ENCODE assay signal across 11 cellular contexts in genomic region chr1:67401443-67401842, GRCh38.
"Had no signal": no experiment of that assay in that cellular context is flagged by ENCODE, and none has a peak within 500 bp of the region (broad histone marks: within the 10 kb centered on the region; RNA-seq: fewer than 3 reads in every experiment).

No MANE protein-coding gene starts in this region.

- H3K4me3 Mint-ChIP-seq: stimulated activated naive B cell treated with anti-CD40 and anti-IgM and Interleukin-4, amounts not matched to agents 10 μg/mL and 1 μg/mL and 100 μg/mL, for 72 hours; T-helper 17 cell; type B pancreatic cell had no signal

- H3K36me3 ChIP-seq: adrenal gland, neutrophil, suprapubic skin had no signal

- H3K4me1 ChIP-seq: adrenal gland, suprapubic skin had no signal

- H3K27me3 ChIP-seq: adrenal gland, gastroesophageal sphincter, neutrophil, suprapubic skin had no signal

- DNase-seq: activated CD4-positive, alpha-beta T cell treated with anti-CD3 and anti-CD28 coated beads, Interleukin-2, amount 50 U/mL, for 1 hour; activated gamma-delta T cell treated with Interleukin-2 at 50 U/mL for 16 hours; activated T-cell treated with anti-CD3 and anti-CD28 coated beads for 4 hours; adrenal gland; right cardiac atrium; stimulated activated naive B cell treated with anti-CD40 and anti-IgM and Interleukin-4, amounts not matched to agents 10 μg/mL and 1 μg/mL and 100 μg/mL, for 72 hours; T-helper 17 cell had no signal

- ATAC-seq: gastroesophageal sphincter; stimulated activated naive B cell treated with anti-CD40 and anti-IgM and Interleukin-4, amounts not matched to agents 10 μg/mL and 1 μg/mL and 100 μg/mL, for 72 hours; T-helper 17 cell had no signal

- H3K27me3 Mint-ChIP-seq: stimulated activated naive B cell treated with anti-CD40 and anti-IgM and Interleukin-4, amounts not matched to agents 10 μg/mL and 1 μg/mL and 100 μg/mL, for 72 hours; T-helper 17 cell; type B pancreatic cell had no signal

- H3K9me3 Mint-ChIP-seq: type B pancreatic cell had no signal

- H3K9me3 ChIP-seq: adrenal gland, gastroesophageal sphincter, neutrophil, suprapubic skin had no signal

- H3K27ac ChIP-seq: adrenal gland, gastroesophageal sphincter, neutrophil, suprapubic skin had no signal

- H3K27ac Mint-ChIP-seq: type B pancreatic cell had no signal

- H3K4me3 ChIP-seq: adrenal gland, gastroesophageal sphincter, suprapubic skin had no signal
